ENCODE assay signal across 1 cellular context in the genomic region with DNA sequence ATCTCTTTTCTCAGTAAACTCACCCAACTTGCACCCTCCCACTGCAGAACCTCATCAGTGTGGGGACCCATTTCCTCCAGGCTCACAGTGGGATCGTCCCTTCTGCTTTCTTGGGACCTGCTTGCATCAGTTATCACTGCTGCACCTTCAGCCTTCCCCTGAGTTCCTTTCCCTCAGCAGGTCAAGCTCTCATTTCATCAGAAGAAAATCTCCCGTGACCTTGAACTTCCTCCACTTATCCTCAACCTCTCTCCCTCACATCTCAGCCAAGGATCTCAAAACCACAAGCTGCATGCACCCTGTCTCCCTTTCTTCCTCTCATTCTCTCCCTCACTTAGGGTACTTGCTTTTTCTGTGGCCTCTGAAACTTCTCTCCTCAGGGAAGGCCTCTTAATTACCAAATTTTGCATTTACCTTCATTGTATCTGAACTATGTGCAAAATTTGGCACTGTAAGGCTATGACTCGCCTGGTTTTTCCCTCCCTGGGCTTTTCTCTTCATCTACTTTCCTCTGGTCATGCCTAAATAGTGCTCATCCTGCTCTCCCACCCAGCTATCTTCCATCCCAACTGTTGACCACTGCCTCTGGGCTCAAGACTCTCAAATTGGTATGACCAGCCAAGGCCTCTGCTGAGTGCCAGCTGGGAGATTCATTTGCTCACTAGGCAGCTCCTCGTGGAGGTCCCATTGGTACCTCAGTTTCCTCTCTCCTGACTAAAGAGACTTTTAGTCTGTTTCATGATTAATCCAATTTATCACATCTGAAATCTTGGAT.
TF ChIP-seq lines count a peak whose summit lies in the region.

No MANE protein-coding gene starts in this region.

TF ChIP-seq in A549, 52 proteins besides CTCF, POLR2A, EP300 and RAD21:
- TF ChIP-seq FOSL2 (IDR thresholded peaks at IDR 0.05) (no peak), FOSL2 (CRISPR knock-in tag; IDR thresholded peaks at IDR 0.05) (no peak), POLR2AphosphoS2 (conservative IDR thresholded peaks at IDR 0.05; ENCODE audit: low read length) (no peak), TP53 (CRISPR knock-in tag; IDR thresholded peaks at IDR 0.05) (no peak), E2F6 (IDR thresholded peaks at IDR 0.05; ENCODE audit: borderline replicate concordance, low read depth) (no peak), ZNF302 (CRISPR knock-in tag; IDR thresholded peaks at IDR 0.05) (no peak)
TF ChIP-seq in A549: peak in this region for 0.
